ENCODE assay signal across 1 cellular context in the genomic region with DNA sequence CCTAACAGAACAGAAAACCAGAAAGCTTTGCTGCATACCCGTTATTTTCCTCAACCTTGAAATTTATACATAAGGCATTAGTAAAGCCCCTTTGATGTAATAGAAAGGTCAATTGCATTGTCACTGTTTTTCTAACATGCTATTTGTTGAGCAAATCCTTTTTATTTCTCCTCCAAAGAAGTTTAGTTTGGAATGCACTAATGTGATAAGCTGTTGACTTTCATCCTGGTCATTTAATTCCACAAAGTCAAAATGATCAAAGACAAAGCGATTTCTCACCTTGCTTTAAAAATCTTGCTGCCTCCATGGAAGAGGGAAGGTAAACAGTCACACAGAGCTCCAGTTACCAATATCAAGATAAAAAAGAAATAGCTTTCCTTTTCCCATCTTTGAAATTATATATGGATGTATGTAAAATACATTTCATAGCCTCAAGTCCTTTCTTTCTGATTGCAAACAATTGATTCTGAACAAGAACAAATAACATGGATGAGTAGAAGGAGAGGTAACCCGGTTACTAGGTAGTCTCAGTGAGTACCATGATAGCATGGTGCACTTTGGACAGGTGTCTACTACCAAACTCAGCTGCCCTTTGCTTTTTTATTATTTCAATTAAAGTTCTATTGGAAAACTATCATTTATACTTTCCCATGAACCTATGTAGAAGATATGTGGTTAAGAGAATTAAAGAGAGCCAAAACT.
A peak's percentile ranks its signal among the peaks of the same experiment; 100 is the strongest.
TF ChIP-seq lines count a peak whose summit lies in the region.

No MANE protein-coding gene starts in this region.

TF ChIP-seq in HepG2, 621 proteins besides CTCF, POLR2A, EP300 and RAD21 (continued from another document and continues in another):
- TF ChIP-seq, protein P1, sequence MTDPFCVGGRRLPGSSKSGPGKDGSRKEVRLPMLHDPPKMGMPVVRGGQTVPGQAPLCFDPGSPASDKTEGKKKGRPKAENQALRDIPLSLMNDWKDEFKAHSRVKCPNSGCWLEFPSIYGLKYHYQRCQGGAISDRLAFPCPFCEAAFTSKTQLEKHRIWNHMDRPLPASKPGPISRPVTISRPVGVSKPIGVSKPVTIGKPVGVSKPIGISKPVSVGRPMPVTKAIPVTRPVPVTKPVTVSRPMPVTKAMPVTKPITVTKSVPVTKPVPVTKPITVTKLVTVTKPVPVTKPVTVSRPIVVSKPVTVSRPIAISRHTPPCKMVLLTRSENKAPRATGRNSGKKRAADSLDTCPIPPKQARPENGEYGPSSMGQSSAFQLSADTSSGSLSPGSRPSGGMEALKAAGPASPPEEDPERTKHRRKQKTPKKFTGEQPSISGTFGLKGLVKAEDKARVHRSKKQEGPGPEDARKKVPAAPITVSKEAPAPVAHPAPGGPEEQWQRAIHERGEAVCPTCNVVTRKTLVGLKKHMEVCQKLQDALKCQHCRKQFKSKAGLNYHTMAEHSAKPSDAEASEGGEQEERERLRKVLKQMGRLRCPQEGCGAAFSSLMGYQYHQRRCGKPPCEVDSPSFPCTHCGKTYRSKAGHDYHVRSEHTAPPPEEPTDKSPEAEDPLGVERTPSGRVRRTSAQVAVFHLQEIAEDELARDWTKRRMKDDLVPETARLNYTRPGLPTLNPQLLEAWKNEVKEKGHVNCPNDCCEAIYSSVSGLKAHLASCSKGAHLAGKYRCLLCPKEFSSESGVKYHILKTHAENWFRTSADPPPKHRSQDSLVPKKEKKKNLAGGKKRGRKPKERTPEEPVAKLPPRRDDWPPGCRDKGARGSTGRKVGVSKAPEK (CRISPR knock-in tag; IDR thresholded peaks at IDR 0.05; ENCODE audit: borderline replicate concordance): no peak
- TF ChIP-seq PHF20 (CRISPR knock-in tag; IDR thresholded peaks at IDR 0.05) (no peak), NFYC (CRISPR knock-in tag; IDR thresholded peaks at IDR 0.05) (no peak; the same call in 1 of the 2 replicates), BRCA1 (CRISPR knock-in tag; IDR thresholded peaks at IDR 0.05) (no peak; the same call in 1 of the 2 replicates), ZSCAN20 (CRISPR knock-in tag; IDR thresholded peaks at IDR 0.05; ENCODE audit: borderline replicate concordance) (no peak), RXRB (CRISPR knock-in tag; IDR thresholded peaks at IDR 0.05; ENCODE audit: borderline replicate concordance) (peak; percentile 52; the same call in 1 of the 2 replicates), ARID2 (CRISPR knock-in tag; IDR thresholded peaks at IDR 0.05; ENCODE audit: borderline replicate concordance) (no peak), TBX3 (IDR thresholded peaks at IDR 0.05; ENCODE audit: borderline replicate concordance) (peak; percentile 75; the same call in 1 of the 2 replicates), BHLHE40 (IDR thresholded peaks at IDR 0.05; ENCODE audit: low read length) (no peak), SSRP1 (CRISPR knock-in tag; IDR thresholded peaks at IDR 0.05) (no peak), ZSCAN12 (CRISPR knock-in tag; IDR thresholded peaks at IDR 0.05) (no peak), ZNF670 (CRISPR knock-in tag; IDR thresholded peaks at IDR 0.05; ENCODE audit: borderline replicate concordance) (no peak), ZNF780A (CRISPR knock-in tag; IDR thresholded peaks at IDR 0.05) (no peak), ZNF350 (CRISPR knock-in tag; IDR thresholded peaks at IDR 0.05; ENCODE audit: borderline replicate concordance, low read depth) (no peak), KDM5A (IDR thresholded peaks at IDR 0.05; ENCODE audit: borderline replicate concordance, low read length) (no peak), MTF1 (CRISPR knock-in tag; IDR thresholded peaks at IDR 0.05) (no peak), ZBTB7B (CRISPR knock-in tag; IDR thresholded peaks at IDR 0.05) (no peak), ZSCAN9 (CRISPR knock-in tag; IDR thresholded peaks at IDR 0.05; ENCODE audit: borderline replicate concordance) (no peak), ZNF567 (CRISPR knock-in tag; IDR thresholded peaks at IDR 0.05; ENCODE audit: borderline replicate concordance) (no peak), ZNF75D (CRISPR knock-in tag; IDR thresholded peaks at IDR 0.05; ENCODE audit: borderline replicate concordance) (no peak), SAP130 (CRISPR knock-in tag; IDR thresholded peaks at IDR 0.05; ENCODE audit: low read depth) (peak; percentile 23; the same call in 1 of the 2 replicates), ZIK1 (CRISPR knock-in tag; IDR thresholded peaks at IDR 0.05; ENCODE audit: borderline replicate concordance, low read depth) (no peak), ZNF510 (CRISPR knock-in tag; IDR thresholded peaks at IDR 0.05; ENCODE audit: low read depth) (no peak), ZNF333 (CRISPR knock-in tag; IDR thresholded peaks at IDR 0.05; ENCODE audit: borderline replicate concordance) (no peak)
- TF ChIP-seq, protein P2, sequence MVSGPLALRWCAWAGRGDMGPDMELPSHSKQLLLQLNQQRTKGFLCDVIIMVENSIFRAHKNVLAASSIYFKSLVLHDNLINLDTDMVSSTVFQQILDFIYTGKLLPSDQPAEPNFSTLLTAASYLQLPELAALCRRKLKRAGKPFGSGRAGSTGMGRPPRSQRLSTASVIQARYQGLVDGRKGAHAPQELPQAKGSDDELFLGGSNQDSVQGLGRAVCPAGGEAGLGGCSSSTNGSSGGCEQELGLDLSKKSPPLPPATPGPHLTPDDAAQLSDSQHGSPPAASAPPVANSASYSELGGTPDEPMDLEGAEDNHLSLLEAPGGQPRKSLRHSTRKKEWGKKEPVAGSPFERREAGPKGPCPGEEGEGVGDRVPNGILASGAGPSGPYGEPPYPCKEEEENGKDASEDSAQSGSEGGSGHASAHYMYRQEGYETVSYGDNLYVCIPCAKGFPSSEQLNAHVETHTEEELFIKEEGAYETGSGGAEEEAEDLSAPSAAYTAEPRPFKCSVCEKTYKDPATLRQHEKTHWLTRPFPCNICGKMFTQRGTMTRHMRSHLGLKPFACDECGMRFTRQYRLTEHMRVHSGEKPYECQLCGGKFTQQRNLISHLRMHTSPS (CRISPR knock-in tag; IDR thresholded peaks at IDR 0.05; ENCODE audit: low read depth): no peak
- TF ChIP-seq, protein P3, sequence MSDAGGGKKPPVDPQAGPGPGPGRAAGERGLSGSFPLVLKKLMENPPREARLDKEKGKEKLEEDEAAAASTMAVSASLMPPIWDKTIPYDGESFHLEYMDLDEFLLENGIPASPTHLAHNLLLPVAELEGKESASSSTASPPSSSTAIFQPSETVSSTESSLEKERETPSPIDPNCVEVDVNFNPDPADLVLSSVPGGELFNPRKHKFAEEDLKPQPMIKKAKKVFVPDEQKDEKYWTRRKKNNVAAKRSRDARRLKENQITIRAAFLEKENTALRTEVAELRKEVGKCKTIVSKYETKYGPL (CRISPR knock-in tag; IDR thresholded peaks at IDR 0.05): no peak
- TF ChIP-seq, protein P4, sequence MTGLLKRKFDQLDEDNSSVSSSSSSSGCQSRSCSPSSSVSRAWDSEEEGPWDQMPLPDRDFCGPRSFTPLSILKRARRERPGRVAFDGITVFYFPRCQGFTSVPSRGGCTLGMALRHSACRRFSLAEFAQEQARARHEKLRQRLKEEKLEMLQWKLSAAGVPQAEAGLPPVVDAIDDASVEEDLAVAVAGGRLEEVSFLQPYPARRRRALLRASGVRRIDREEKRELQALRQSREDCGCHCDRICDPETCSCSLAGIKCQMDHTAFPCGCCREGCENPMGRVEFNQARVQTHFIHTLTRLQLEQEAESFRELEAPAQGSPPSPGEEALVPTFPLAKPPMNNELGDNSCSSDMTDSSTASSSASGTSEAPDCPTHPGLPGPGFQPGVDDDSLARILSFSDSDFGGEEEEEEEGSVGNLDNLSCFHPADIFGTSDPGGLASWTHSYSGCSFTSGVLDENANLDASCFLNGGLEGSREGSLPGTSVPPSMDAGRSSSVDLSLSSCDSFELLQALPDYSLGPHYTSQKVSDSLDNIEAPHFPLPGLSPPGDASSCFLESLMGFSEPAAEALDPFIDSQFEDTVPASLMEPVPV (CRISPR knock-in tag; IDR thresholded peaks at IDR 0.05): no peak
- TF ChIP-seq, protein P5, sequence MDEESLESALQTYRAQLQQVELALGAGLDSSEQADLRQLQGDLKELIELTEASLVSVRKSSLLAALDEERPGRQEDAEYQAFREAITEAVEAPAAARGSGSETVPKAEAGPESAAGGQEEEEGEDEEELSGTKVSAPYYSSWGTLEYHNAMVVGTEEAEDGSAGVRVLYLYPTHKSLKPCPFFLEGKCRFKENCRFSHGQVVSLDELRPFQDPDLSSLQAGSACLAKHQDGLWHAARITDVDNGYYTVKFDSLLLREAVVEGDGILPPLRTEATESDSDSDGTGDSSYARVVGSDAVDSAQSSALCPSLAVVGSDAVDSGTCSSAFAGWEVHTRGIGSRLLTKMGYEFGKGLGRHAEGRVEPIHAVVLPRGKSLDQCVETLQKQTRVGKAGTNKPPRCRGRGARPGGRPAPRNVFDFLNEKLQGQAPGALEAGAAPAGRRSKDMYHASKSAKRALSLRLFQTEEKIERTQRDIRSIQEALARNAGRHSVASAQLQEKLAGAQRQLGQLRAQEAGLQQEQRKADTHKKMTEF (CRISPR knock-in tag; IDR thresholded peaks at IDR 0.05): peak; percentile 58; the same call in 1 of the 2 replicates
- TF ChIP-seq, protein P6, sequence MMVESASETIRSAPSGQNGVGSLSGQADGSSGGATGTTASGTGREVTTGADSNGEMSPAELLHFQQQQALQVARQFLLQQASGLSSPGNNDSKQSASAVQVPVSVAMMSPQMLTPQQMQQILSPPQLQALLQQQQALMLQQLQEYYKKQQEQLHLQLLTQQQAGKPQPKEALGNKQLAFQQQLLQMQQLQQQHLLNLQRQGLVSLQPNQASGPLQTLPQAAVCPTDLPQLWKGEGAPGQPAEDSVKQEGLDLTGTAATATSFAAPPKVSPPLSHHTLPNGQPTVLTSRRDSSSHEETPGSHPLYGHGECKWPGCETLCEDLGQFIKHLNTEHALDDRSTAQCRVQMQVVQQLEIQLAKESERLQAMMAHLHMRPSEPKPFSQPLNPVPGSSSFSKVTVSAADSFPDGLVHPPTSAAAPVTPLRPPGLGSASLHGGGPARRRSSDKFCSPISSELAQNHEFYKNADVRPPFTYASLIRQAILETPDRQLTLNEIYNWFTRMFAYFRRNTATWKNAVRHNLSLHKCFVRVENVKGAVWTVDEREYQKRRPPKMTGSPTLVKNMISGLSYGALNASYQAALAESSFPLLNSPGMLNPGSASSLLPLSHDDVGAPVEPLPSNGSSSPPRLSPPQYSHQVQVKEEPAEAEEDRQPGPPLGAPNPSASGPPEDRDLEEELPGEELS (CRISPR knock-in tag; IDR thresholded peaks at IDR 0.05): peak; percentile 88
- TF ChIP-seq, protein P7, sequence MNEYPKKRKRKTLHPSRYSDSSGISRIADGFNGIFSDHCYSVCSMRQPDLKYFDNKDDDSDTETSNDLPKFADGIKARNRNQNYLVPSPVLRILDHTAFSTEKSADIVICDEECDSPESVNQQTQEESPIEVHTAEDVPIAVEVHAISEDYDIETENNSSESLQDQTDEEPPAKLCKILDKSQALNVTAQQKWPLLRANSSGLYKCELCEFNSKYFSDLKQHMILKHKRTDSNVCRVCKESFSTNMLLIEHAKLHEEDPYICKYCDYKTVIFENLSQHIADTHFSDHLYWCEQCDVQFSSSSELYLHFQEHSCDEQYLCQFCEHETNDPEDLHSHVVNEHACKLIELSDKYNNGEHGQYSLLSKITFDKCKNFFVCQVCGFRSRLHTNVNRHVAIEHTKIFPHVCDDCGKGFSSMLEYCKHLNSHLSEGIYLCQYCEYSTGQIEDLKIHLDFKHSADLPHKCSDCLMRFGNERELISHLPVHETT (CRISPR knock-in tag; conservative IDR thresholded peaks at IDR 0.05): no peak
- TF ChIP-seq, protein P8, sequence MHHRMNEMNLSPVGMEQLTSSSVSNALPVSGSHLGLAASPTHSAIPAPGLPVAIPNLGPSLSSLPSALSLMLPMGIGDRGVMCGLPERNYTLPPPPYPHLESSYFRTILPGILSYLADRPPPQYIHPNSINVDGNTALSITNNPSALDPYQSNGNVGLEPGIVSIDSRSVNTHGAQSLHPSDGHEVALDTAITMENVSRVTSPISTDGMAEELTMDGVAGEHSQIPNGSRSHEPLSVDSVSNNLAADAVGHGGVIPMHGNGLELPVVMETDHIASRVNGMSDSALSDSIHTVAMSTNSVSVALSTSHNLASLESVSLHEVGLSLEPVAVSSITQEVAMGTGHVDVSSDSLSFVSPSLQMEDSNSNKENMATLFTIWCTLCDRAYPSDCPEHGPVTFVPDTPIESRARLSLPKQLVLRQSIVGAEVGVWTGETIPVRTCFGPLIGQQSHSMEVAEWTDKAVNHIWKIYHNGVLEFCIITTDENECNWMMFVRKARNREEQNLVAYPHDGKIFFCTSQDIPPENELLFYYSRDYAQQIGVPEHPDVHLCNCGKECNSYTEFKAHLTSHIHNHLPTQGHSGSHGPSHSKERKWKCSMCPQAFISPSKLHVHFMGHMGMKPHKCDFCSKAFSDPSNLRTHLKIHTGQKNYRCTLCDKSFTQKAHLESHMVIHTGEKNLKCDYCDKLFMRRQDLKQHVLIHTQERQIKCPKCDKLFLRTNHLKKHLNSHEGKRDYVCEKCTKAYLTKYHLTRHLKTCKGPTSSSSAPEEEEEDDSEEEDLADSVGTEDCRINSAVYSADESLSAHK (CRISPR knock-in tag; IDR thresholded peaks at IDR 0.05; ENCODE audit: borderline replicate concordance): no peak
- TF ChIP-seq, protein P9, sequence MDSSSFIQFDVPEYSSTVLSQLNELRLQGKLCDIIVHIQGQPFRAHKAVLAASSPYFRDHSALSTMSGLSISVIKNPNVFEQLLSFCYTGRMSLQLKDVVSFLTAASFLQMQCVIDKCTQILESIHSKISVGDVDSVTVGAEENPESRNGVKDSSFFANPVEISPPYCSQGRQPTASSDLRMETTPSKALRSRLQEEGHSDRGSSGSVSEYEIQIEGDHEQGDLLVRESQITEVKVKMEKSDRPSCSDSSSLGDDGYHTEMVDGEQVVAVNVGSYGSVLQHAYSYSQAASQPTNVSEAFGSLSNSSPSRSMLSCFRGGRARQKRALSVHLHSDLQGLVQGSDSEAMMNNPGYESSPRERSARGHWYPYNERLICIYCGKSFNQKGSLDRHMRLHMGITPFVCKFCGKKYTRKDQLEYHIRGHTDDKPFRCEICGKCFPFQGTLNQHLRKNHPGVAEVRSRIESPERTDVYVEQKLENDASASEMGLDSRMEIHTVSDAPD (CRISPR knock-in tag; IDR thresholded peaks at IDR 0.05): no peak
- TF ChIP-seq, protein P10, sequence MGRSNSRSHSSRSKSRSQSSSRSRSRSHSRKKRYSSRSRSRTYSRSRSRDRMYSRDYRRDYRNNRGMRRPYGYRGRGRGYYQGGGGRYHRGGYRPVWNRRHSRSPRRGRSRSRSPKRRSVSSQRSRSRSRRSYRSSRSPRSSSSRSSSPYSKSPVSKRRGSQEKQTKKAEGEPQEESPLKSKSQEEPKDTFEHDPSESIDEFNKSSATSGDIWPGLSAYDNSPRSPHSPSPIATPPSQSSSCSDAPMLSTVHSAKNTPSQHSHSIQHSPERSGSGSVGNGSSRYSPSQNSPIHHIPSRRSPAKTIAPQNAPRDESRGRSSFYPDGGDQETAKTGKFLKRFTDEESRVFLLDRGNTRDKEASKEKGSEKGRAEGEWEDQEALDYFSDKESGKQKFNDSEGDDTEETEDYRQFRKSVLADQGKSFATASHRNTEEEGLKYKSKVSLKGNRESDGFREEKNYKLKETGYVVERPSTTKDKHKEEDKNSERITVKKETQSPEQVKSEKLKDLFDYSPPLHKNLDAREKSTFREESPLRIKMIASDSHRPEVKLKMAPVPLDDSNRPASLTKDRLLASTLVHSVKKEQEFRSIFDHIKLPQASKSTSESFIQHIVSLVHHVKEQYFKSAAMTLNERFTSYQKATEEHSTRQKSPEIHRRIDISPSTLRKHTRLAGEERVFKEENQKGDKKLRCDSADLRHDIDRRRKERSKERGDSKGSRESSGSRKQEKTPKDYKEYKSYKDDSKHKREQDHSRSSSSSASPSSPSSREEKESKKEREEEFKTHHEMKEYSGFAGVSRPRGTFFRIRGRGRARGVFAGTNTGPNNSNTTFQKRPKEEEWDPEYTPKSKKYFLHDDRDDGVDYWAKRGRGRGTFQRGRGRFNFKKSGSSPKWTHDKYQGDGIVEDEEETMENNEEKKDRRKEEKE (IDR thresholded peaks at IDR 0.05): no peak
